19 cellular contexts compared by ENCODE assay signal in genomic region chr3:29610781-29611180, GRCh38.
DNase-seq lines count a peak whose midpoint lies in the region; ATAC-seq and TF ChIP-seq lines count a peak whose summit lies in the region.
"Had no signal": no experiment of that assay in that cellular context is flagged by ENCODE, and none has a peak within 500 bp of the region (broad histone marks: within the 10 kb centered on the region; RNA-seq: fewer than 3 reads in every experiment).

No MANE protein-coding gene starts in this region.

- in situ Hi-C loops in HAP-1 (cut with MboI; ENCODE audit: low sequenced_read_pairs), result no loop called here

- intact Hi-C loops in PC-3 (cut with micrococcal nuclease), result loop anchor here (5.0 kb wide), 1 partner anchor 408 kb away; no protein-coding TSS in a partner anchor

- no peak overlapping the region for H3K9ac ChIP-seq in PC-3 (ENCODE audit: low read length)
- H3K9ac ChIP-seq: BLaER1 treated with 17β-estradiol and CSF1 and Interleukin-3, amounts not matched to agents 10 nM and 100 nM had no signal

- H3K27me3 ChIP-seq in PC-3 (ENCODE audit: low read length), result no peaks in the 10 kb centered on the region
- no peaks in the 10 kb centered on the region for H3K27me3 ChIP-seq in HAP-1 (ENCODE audit: low read depth)
- H3K27me3 ChIP-seq: BLaER1 treated with 17β-estradiol and CSF1 and Interleukin-3, amounts not matched to agents 10 nM and 100 nM had no signal

- no TSS peak for BruUV-seq in PC-3 (replicated peaks; lab: Mats Ljungman, UMichigan)

- peaks cover 33% of the 10 kb centered on the region for H3K4me1 ChIP-seq in PC-3 (ENCODE audit: insufficient read depth, low read length)
- H3K4me1 ChIP-seq in HAP-1, result peaks cover 24% of the 10 kb centered on the region
- H3K4me1 ChIP-seq: BLaER1 treated with 17β-estradiol and CSF1 and Interleukin-3, amounts not matched to agents 10 nM and 100 nM had no signal

- H3K9me3 ChIP-seq in PC-3 (ENCODE audit: low read length), result no peaks in the 10 kb centered on the region
- H3K9me3 ChIP-seq in HAP-1, result no peaks in the 10 kb centered on the region
- H3K9me3 ChIP-seq: BLaER1 treated with 17β-estradiol and CSF1 and Interleukin-3, amounts not matched to agents 10 nM and 100 nM had no signal

- H3K4me3 ChIP-seq in PC-3 (ENCODE audit: low read length), result no peak overlapping the region
- no peak overlapping the region for H3K4me3 ChIP-seq in HAP-1
- H3K4me3 ChIP-seq: BLaER1 treated with 17β-estradiol and CSF1 and Interleukin-3, amounts not matched to agents 10 nM and 100 nM; GM12878 had no signal

- DNase-seq in PC-3 (no peak), COR-L47 (lab: John Stamatoyannopoulos, UW) (no peak), HAP-1 (ENCODE audit: low spot score in 2 of 2) (no peak)
- DNase-seq: 8988T; AML-193; CD4-positive, alpha-beta T cell; CD8-positive, alpha-beta T cell; DMS 273 treated with DMSO at 0.1 percent for 48 hours; DMS153; DMS53; DMS79; DND-41; EL; GDM1 had no signal

- H3F3A ChIP-seq in PC-3 (ENCODE audit: low read length, unreplicated experiment), result no peaks in the 10 kb centered on the region

- ATAC-seq in PC-3, result no peak
- peak; percentile 77 for ATAC-seq in SK-N-SH treated with all-trans-retinoic acid at 6 μM for 48 hours
- ATAC-seq in HG03175 (IDR thresholded peaks at IDR 0.05; ENCODE audit: unreplicated experiment), result no peak
- ATAC-seq: CD8-positive, alpha-beta T cell; GM12878 had no signal

- CTCF ChIA-PET in PC-3 (lab: Charles Lee), result no interaction called here

- TF ChIP-seq CTCF in PC-3 (conservative IDR thresholded peaks at IDR 0.05; ENCODE audit: low read depth, low read length), result no peak

- H3K27ac ChIP-seq in PC-3 (ENCODE audit: low read length), result no peak overlapping the region
- H3K27ac ChIP-seq: BLaER1 treated with 17β-estradiol and CSF1 and Interleukin-3, amounts not matched to agents 10 nM and 100 nM; C4-2B had no signal

- H3K36me3 ChIP-seq in PC-3 (ENCODE audit: low read depth, low read length) (no peaks in the 10 kb centered on the region), HAP-1 (replicated peaks) (no peaks in the 10 kb centered on the region)
- H3K36me3 ChIP-seq: BLaER1 treated with 17β-estradiol and CSF1 and Interleukin-3, amounts not matched to agents 10 nM and 100 nM had no signal

- H4K20me1 ChIP-seq in PC-3 (ENCODE audit: low read length), result no peaks in the 10 kb centered on the region
- H4K20me1 ChIP-seq: BLaER1 treated with 17β-estradiol and CSF1 and Interleukin-3, amounts not matched to agents 10 nM and 100 nM had no signal

- no peak overlapping the region for H2AFZ ChIP-seq in PC-3 (ENCODE audit: low read length)

- H3K4me2 ChIP-seq in PC-3 (ENCODE audit: low read length), result peak overlapping the region; percentile 45
- H3K4me2 ChIP-seq: BLaER1 treated with 17β-estradiol and CSF1 and Interleukin-3, amounts not matched to agents 10 nM and 100 nM had no signal

- H3K79me2 ChIP-seq in PC-3 (ENCODE audit: low read length), result no peaks in the 10 kb centered on the region

- no peaks in the 10 kb centered on the region for H3K9me2 ChIP-seq in PC-3 (replicated peaks; ENCODE audit: low read length)

- POLR2A ChIA-PET in PC-3 (lab: Charles Lee; ENCODE audit: unreplicated experiment), result interaction anchor here (0.6 kb wide), 1 partner anchor 101 kb away, joined by 3 read pairs; no protein-coding TSS in a partner anchor

TF ChIP-seq in SK-N-SH treated with all-trans-retinoic acid at 6 μM for 48 hours, 23 proteins besides CTCF, POLR2A, EP300 and RAD21:
- TF ChIP-seq PATZ1 (CRISPR knock-in tag; IDR thresholded peaks at IDR 0.05; ENCODE audit: borderline replicate concordance) (no peak), TOX (CRISPR knock-in tag; IDR thresholded peaks at IDR 0.05; ENCODE audit: borderline replicate concordance) (0 out of 2 replicates have a peak, but pooled peaks have one; percentile 20), ZC3H10 (CRISPR knock-in tag; IDR thresholded peaks at IDR 0.05) (peak; percentile 77), PPARA (CRISPR knock-in tag; IDR thresholded peaks at IDR 0.05; ENCODE audit: borderline replicate concordance) (no peak), ARNTL (CRISPR knock-in tag; IDR thresholded peaks at IDR 0.05; ENCODE audit: borderline replicate concordance, low read depth) (no peak), RARB (CRISPR knock-in tag; IDR thresholded peaks at IDR 0.05) (no peak)
